1 cellular context compared by ENCODE assay signal in the genomic region with DNA sequence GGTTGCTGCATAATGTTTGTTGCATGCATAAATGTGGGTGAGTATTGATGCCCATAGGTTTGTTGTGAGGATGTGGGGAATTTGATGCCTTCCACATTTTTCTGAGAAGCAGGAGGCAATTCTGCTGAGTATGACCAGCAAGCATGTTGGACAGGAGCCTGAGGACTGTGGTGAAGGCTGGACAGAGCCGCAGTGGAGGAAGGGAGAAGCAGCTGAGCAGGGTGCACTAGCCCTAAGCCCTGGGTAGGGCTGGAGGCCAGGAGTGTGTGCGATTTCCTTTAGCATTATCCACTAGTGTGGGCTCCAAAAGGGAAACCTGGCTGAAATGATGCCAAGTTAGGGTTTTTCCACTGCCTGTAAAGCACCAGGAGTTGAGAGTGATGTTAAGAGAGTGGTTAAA.
TF ChIP-seq lines count a peak whose summit lies in the region.

No MANE protein-coding gene starts in this region.

TF ChIP-seq in IMR-90, 13 proteins besides CTCF, POLR2A, EP300 and RAD21:
- TF ChIP-seq, protein P1, sequence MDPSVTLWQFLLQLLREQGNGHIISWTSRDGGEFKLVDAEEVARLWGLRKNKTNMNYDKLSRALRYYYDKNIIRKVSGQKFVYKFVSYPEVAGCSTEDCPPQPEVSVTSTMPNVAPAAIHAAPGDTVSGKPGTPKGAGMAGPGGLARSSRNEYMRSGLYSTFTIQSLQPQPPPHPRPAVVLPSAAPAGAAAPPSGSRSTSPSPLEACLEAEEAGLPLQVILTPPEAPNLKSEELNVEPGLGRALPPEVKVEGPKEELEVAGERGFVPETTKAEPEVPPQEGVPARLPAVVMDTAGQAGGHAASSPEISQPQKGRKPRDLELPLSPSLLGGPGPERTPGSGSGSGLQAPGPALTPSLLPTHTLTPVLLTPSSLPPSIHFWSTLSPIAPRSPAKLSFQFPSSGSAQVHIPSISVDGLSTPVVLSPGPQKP (IDR thresholded peaks at IDR 0.05; ENCODE audit: borderline replicate concordance, low read depth, low read length): no peak
- TF ChIP-seq SMC3 (IDR thresholded peaks at IDR 0.05; ENCODE audit: low read depth, low read length) (no peak), RCOR1 (IDR thresholded peaks at IDR 0.05; ENCODE audit: insufficient replicate concordance, low read length) (no peak), CEBPB (IDR thresholded peaks at IDR 0.05; ENCODE audit: low read depth, low read length) (no peak), MXI1 (IDR thresholded peaks at IDR 0.05; ENCODE audit: borderline replicate concordance, low read depth, low read length) (no peak), RFX5 (IDR thresholded peaks at IDR 0.05; ENCODE audit: low read depth, low read length) (no peak), BHLHE40 (IDR thresholded peaks at IDR 0.05; ENCODE audit: low read depth, low read length) (no peak), CHD1 (IDR thresholded peaks at IDR 0.05; ENCODE audit: low read depth, low read length) (no peak), MAZ (IDR thresholded peaks at IDR 0.05; ENCODE audit: borderline replicate concordance, low read depth, low read length) (no peak), NFE2L2 (IDR thresholded peaks at IDR 0.05; ENCODE audit: low read depth, low read length) (no peak)
- TF ChIP-seq, protein P2, sequence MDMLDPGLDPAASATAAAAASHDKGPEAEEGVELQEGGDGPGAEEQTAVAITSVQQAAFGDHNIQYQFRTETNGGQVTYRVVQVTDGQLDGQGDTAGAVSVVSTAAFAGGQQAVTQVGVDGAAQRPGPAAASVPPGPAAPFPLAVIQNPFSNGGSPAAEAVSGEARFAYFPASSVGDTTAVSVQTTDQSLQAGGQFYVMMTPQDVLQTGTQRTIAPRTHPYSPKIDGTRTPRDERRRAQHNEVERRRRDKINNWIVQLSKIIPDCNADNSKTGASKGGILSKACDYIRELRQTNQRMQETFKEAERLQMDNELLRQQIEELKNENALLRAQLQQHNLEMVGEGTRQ (IDR thresholded peaks at IDR 0.05; ENCODE audit: low read depth, low read length): no peak
